15 cellular contexts compared by ENCODE assay signal in the genomic region with DNA sequence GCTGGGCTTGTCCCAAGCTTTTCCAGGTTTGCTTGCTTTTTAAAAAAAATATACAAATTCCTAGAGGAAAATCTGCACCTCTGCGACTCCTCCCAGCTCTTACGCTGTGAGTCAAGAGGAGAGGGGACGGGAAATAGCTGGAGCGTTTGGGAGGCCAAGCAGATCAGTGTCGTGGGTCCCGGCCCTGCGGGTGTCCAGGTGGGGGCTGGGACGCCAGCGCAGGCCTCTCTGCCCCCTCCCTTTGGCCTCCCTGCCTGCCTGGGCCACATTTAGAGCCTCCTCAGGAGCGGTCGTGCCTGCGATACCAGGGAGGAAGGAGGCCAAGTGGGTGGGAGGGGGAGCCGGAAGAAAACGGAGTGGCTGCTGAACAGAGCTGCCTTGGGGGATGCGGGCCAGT. TPM values are rescaled to one million over a fixed set of nuclear protein-coding genes. Genes with fewer than 3 reads are reported as not detected.
"Had no signal": no experiment of that assay in that cellular context is flagged by ENCODE, and none has a peak within 500 bp of the region (broad histone marks: within the 10 kb centered on the region; RNA-seq: fewer than 3 reads in every experiment).

No MANE protein-coding gene starts in this region.

- ATAC-seq: gastroesophageal sphincter; left lobe of liver; stimulated activated effector memory CD8-positive, alpha-beta T cell treated with anti-CD3 and anti-CD28 coated beads, Interleukin-12 subunit alpha, Interleukin-12 subunit beta, amount 100 ng/mL, for 72 hours had no signal

- H3K9me3 ChIP-seq: adrenal gland, gastroesophageal sphincter, thoracic aorta had no signal

- H3K27ac ChIP-seq: gastroesophageal sphincter, thoracic aorta had no signal

- H3K4me1 Mint-ChIP-seq: stimulated activated effector memory CD8-positive, alpha-beta T cell treated with anti-CD3 and anti-CD28 coated beads, Interleukin-12 subunit alpha, Interleukin-12 subunit beta, amount 100 ng/mL, for 72 hours had no signal

- FAIRE-seq: colon had no signal

- H3K36me3 Mint-ChIP-seq: stimulated activated effector memory CD8-positive, alpha-beta T cell treated with anti-CD3 and anti-CD28 coated beads, Interleukin-12 subunit alpha, Interleukin-12 subunit beta, amount 100 ng/mL, for 72 hours had no signal

- H3K27me3 ChIP-seq: adrenal gland had no signal

- H3K36me3 ChIP-seq: adrenal gland, gastroesophageal sphincter, thoracic aorta had no signal

- H3K4me3 ChIP-seq: adrenal gland, gastroesophageal sphincter, thoracic aorta had no signal

- H3K4me3 Mint-ChIP-seq: nephron; stimulated activated effector memory CD8-positive, alpha-beta T cell treated with anti-CD3 and anti-CD28 coated beads, Interleukin-12 subunit alpha, Interleukin-12 subunit beta, amount 100 ng/mL, for 72 hours had no signal

- H3K9me3 Mint-ChIP-seq: nephron; stimulated activated effector memory CD8-positive, alpha-beta T cell treated with anti-CD3 and anti-CD28 coated beads, Interleukin-12 subunit alpha, Interleukin-12 subunit beta, amount 100 ng/mL, for 72 hours had no signal

- H3K27ac Mint-ChIP-seq: stimulated activated effector memory CD8-positive, alpha-beta T cell treated with anti-CD3 and anti-CD28 coated beads, Interleukin-12 subunit alpha, Interleukin-12 subunit beta, amount 100 ng/mL, for 72 hours had no signal

- DNase-seq: activated CD4-positive, alpha-beta T cell treated with anti-CD3 and anti-CD28 coated beads for 1 hour; activated CD4-positive, alpha-beta T cell treated with anti-CD3 and anti-CD28 coated beads, Interleukin-2, amount 50 U/mL, for 4 hours; activated naive CD4-positive, alpha-beta T cell treated with anti-CD3 and anti-CD28 coated beads, Interleukin-2, amount 50 U/mL, for 16 hours; activated T-cell treated with anti-CD3 and anti-CD28 coated beads for 4 hours; adrenal gland; erythroblast; islet precursor cell; mammary epithelial cell had no signal

RNA-seq across cellular contexts. Expression of a gene that starts 9.0 kb away (rescaled TPM):
- total RNA-seq: T-helper 1 cell treated with Interleukin-12 subunit alpha and Interleukin-12 subunit beta and Interleukin-4 antibody, amounts not matched to agents 30 ng/mL and 1 ng/mL, for 36 hours; thoracic aorta had no signal
